In the genomic region with DNA sequence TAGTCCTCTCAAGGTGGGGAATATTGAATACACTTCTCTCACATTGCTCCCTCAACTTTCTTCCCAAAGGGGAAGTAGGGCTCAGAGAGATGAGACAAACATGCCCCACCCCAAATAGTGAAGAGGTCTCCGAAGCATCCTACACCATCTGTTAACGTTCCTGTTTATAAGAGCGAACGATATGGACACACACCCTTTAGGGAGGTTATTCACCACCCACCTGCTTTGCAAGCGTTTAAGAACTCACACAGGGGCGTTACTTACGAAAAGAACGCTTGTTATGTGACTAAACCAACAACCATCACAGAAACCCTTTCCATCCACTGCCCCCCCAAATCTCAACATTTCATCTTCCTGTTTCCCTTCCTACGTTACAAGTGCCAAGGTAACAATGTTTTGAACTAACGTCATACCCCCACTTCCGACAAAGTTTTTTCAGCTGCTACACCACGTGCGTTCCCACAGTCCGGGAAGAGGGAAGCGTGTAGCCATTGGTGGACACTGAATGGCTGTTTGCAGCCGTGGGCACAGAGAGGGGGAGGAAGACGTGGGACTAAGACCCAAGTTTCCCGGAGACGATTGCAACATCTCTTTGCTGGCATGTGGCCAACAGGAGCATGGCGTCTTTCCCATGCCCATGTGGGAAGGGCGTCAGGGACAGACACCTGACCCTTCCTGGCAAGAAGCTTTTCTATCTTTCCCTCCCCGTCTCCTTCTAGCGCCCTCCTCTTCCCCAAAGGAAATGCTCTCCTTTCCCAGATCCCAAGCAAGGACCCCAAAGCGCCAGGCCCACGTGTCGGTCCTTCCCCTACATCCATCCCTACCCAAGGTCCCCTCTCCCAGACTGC, we compare ENCODE assay signal across 8 cellular contexts. TPM values are rescaled to one million over a fixed set of nuclear protein-coding genes. Genes with fewer than 3 reads are reported as not detected.
A peak's percentile ranks its signal among the peaks of the same experiment; 100 is the strongest.
DNase-seq lines count a peak whose midpoint lies in the region; ATAC-seq, FAIRE-seq and TF ChIP-seq lines count a peak whose summit lies in the region.

No MANE protein-coding gene starts in this region.

- TF ChIP-seq POLR2A in GM12891 (IDR thresholded peaks at IDR 0.05; ENCODE audit: low read depth, low read length) = peak; percentile 61; the same call in 1 of the 2 replicates

- TF ChIP-seq CTCF in epithelial cell of esophagus (IDR thresholded peaks at IDR 0.05; ENCODE audit: insufficient read depth, low read depth, low read length, missing control alignments) = no peak

- ATAC-seq in HG03039 (IDR thresholded peaks at IDR 0.05; ENCODE audit: unreplicated experiment) = peak; percentile 31

- peak; percentile 92 for FAIRE-seq in GM12891 (lab: Jason Lieb, UNC)

- peak overlapping the region; percentile 98 for H3K4me3 ChIP-seq in epithelial cell of esophagus (ENCODE audit: low read length)

- DNase-seq in GM12891 (ENCODE audit: insufficient read length, low spot score) (peak; percentile 13), NCI-H82 (lab: John Stamatoyannopoulos, UW) (peak; percentile 91), epithelial cell of esophagus (ENCODE audit: low read depth) (peak; percentile 96), midbrain (lab: John Stamatoyannopoulos, UW) (peak; percentile 81), middle frontal gyrus (ENCODE audit: extremely low spot score, low spot score) (no peak)
- peak in 2 of 3 experiments; percentile 31 to 51 for DNase-seq in activated CD8-positive, alpha-beta memory T cell treated with anti-CD3 and anti-CD28 coated beads for 48 hours (ENCODE audit: low read depth in 2 of 3, low spot score in 2 of 3)
- DNase-seq in stimulated activated CD8-positive, alpha-beta memory T cell treated with anti-CD3 and anti-CD28 coated beads, Interleukin-4, amount 100 ng/mL, for 1 hour (ENCODE audit: low read depth in 2 of 2, low spot score in 1 of 2) = peak; percentile 6 to 31

TF ChIP-seq in GM12891, 5 proteins besides CTCF, POLR2A, EP300 and RAD21:
- TF ChIP-seq POLR2AphosphoS5 (IDR thresholded peaks at IDR 0.05; ENCODE audit: low read depth, low read length) = 0 out of 2 replicates have a peak, but pooled peaks have one; percentile 22
- no peak for TF ChIP-seq POU2F2 (IDR thresholded peaks at IDR 0.05; ENCODE audit: low read depth, low read length)
- TF ChIP-seq SPI1 (IDR thresholded peaks at IDR 0.05; ENCODE audit: low read depth, low read length) = 0 out of 2 replicates have a peak, but pooled peaks have one; percentile 10
- 0 out of 2 replicates have a peak, but pooled peaks have one; percentile 25 for TF ChIP-seq TAF1 (IDR thresholded peaks at IDR 0.05; ENCODE audit: low read depth, low read length)
- TF ChIP-seq PAX5 (IDR thresholded peaks at IDR 0.05; ENCODE audit: insufficient read depth, low read length, severe bottlenecking) = no peak

RNA-seq across cellular contexts. Expression of gene YBX3, which starts 1.2 kb away (rescaled TPM):
- polyA plus RNA-seq in GM12891 (2012; ENCODE audit: low read depth, missing spikeins) = 132 TPM

RNA-seq across cellular contexts. Expression of gene STYK1, which starts 48.0 kb away (rescaled TPM):
- polyA plus RNA-seq in GM12891 (2012; ENCODE audit: low read depth, missing spikeins) = 0.92 TPM
